ENCODE assay signal across 29 cellular contexts in the genomic region with DNA sequence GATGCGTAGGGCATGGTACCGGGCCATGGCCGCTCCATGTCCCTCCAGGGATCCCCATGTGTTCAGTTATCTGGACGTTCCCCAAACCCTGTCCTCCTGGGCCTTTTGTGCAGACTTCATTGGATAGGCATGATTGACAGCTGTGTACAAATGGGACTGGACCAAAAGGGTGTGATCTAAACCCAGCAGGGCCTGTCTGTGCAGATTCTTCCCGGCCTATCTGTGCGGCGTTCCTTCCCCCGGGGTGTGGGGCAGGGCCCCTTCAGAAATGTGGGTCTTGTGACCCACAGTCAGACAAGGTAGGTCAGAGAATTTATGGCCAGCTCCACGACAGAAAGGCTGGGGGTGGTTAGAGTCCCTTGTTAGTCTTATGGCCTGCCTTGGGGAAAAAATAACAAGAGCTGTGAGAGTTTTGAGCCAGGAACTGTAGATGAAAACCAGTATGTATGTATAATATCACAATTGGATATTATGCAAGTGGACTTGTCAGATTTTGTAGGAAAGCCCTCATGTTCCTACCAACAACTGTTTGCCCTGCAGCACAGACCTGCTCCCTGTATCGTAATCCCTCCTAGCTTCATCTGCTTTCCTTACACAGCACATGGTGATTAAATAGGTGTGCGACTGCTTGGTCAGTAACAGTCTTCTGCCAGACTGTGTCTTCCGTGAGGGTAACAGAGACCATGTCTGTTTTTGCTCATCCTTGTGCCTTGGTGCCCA. TPM values are rescaled to one million over a fixed set of nuclear protein-coding genes. Genes with fewer than 3 reads are reported as not detected.
DNase-seq lines count a peak whose midpoint lies in the region; ATAC-seq and TF ChIP-seq lines count a peak whose summit lies in the region.
"Had no signal": no experiment of that assay in that cellular context is flagged by ENCODE, and none has a peak within 500 bp of the region (broad histone marks: within the 10 kb centered on the region; RNA-seq: fewer than 3 reads in every experiment).

No MANE protein-coding gene starts in this region.

- H3K9ac ChIP-seq in endodermal cell (ENCODE audit: extremely low read depth, low read length, poor library complexity, severe bottlenecking), result no peak overlapping the region

- POLR2A ChIA-PET in activated CD8-positive, alpha-beta T cell treated with anti-CD3 and anti-CD28 coated beads, Interleukin-2, amount 10 ng/mL, durations not matched to agents 7 days and 5 days (lab: Charles Lee), result no interaction called here

- DNase-seq in natural killer cell, result no peak
- DNase-seq in natural killer cell treated with Interleukin-12 subunit alpha and Interleukin-12 subunit beta and Interleukin-15 and Interleukin-18, amount 100 ng/mL, for 72 hours (ENCODE audit: low spot score), result no peak
- no peak for DNase-seq in endodermal cell
- DNase-seq in lower lobe of right lung, result peak; percentile 20
- DNase-seq in SIG-M5 treated with dmso at 0.1 percent for 504 hours (lab: John Stamatoyannopoulos, UW; ENCODE audit: unreplicated experiment), result no peak
- no peak for DNase-seq in activated CD8-positive, alpha-beta T cell treated with anti-CD3 and anti-CD28 coated beads, Interleukin-2, amount 10 ng/mL, durations not matched to agents 7 days and 5 days
- DNase-seq in NCI-H1048 (lab: John Stamatoyannopoulos, UW), result no peak
- DNase-seq: activated B cell treated with CpG ODN at 0.5 μM for 24 hours; activated CD4-positive, alpha-beta T cell treated with anti-CD3 and anti-CD28 coated beads, Interleukin-2, amount 50 U/mL, for 48 hours; activated CD8-positive, alpha-beta memory T cell treated with anti-CD3 and anti-CD28 coated beads, Interleukin-2, amount 50 U/mL, for 4 hours; activated naive CD4-positive, alpha-beta T cell treated with anti-CD3 and anti-CD28 coated beads, Interleukin-2, amount 50 U/mL, for 16 hours; anterior cingulate cortex; CD8-positive, alpha-beta T cell; cortex of kidney; KG1; kidney; MG63; NCI-H1417; NCI-H2081; NCI-H2227 treated with DMSO at 0.1 percent for 48 hours; NCI-H69; occipital lobe; SIG-M5; stimulated activated naive CD4-positive, alpha-beta T cell treated with Interleukin-2 at 50 U/mL for 16 hours; SW 1271; T1000 had no signal

- H3K36me3 ChIP-seq in endodermal cell (ENCODE audit: control insufficient read depth, insufficient read depth, low read length) (peaks cover 49% of the 10 kb centered on the region), lower lobe of right lung (peaks cover 38% of the 10 kb centered on the region)

- H3K4me1 Mint-ChIP-seq in natural killer cell, result peaks cover 41 to 49% of the 10 kb centered on the region in 2 donors
- H3K4me1 Mint-ChIP-seq in natural killer cell treated with Interleukin-12 subunit alpha and Interleukin-12 subunit beta and Interleukin-15 and Interleukin-18, amount 100 ng/mL, for 72 hours (ENCODE audit: low read depth in 2 of 2), result peaks cover 10 to 43% of the 10 kb centered on the region in 2 donors
- H3K4me1 Mint-ChIP-seq in endodermal cell, result peaks cover 33% of the 10 kb centered on the region
- peaks cover 3% of the 10 kb centered on the region for H3K4me1 Mint-ChIP-seq in activated CD8-positive, alpha-beta T cell treated with anti-CD3 and anti-CD28 coated beads, Interleukin-2, amount 10 ng/mL, durations not matched to agents 7 days and 5 days (ENCODE audit: low read depth)

- intact Hi-C loops in natural killer cell (cut with micrococcal nuclease), result no loop called here
- intact Hi-C loops in lower lobe of right lung (cut with DNase I), result no loop called here

- CTCF ChIA-PET in activated CD8-positive, alpha-beta T cell treated with anti-CD3 and anti-CD28 coated beads, Interleukin-2, amount 10 ng/mL, durations not matched to agents 7 days and 5 days (lab: Charles Lee), result no interaction called here

- no peak overlapping the region for H3K4me3 ChIP-seq in endodermal cell (ENCODE audit: low read length)
- H3K4me3 ChIP-seq in lower lobe of right lung, result no peak overlapping the region
- H3K4me3 ChIP-seq: cardiac muscle cell, MG63 had no signal

- H3K36me3 Mint-ChIP-seq in natural killer cell (no peaks in the 10 kb centered on the region), endodermal cell (ENCODE audit: low read depth) (peaks cover 36% of the 10 kb centered on the region)
- H3K36me3 Mint-ChIP-seq in natural killer cell treated with Interleukin-12 subunit alpha and Interleukin-12 subunit beta and Interleukin-15 and Interleukin-18, amount 100 ng/mL, for 72 hours, result no peaks in the 10 kb centered on the region
- peaks cover 3% of the 10 kb centered on the region for H3K36me3 Mint-ChIP-seq in activated CD8-positive, alpha-beta T cell treated with anti-CD3 and anti-CD28 coated beads, Interleukin-2, amount 10 ng/mL, durations not matched to agents 7 days and 5 days (ENCODE audit: low read depth)

- H3K4me3 Mint-ChIP-seq in natural killer cell (no peak overlapping the region), endodermal cell (no peak overlapping the region)
- H3K4me3 Mint-ChIP-seq in natural killer cell treated with Interleukin-12 subunit alpha and Interleukin-12 subunit beta and Interleukin-15 and Interleukin-18, amount 100 ng/mL, for 72 hours, result no peak overlapping the region
- no peak overlapping the region for H3K4me3 Mint-ChIP-seq in activated CD8-positive, alpha-beta T cell treated with anti-CD3 and anti-CD28 coated beads, Interleukin-2, amount 10 ng/mL, durations not matched to agents 7 days and 5 days
- H3K4me3 Mint-ChIP-seq: activated B cell treated with CpG ODN at 0.5 μM for 24 hours; CD8-positive, alpha-beta T cell had no signal

- H3K9me3 ChIP-seq in endodermal cell (ENCODE audit: control insufficient read depth, low read length), result no peaks in the 10 kb centered on the region
- H3K9me3 ChIP-seq in lower lobe of right lung, result no peaks in the 10 kb centered on the region
- H3K9me3 ChIP-seq: MG63 had no signal

- H3K9me3 Mint-ChIP-seq in natural killer cell, result no peaks in the 10 kb centered on the region
- no peaks in the 10 kb centered on the region for H3K9me3 Mint-ChIP-seq in natural killer cell treated with Interleukin-12 subunit alpha and Interleukin-12 subunit beta and Interleukin-15 and Interleukin-18, amount 100 ng/mL, for 72 hours
- H3K9me3 Mint-ChIP-seq in endodermal cell, result no peaks in the 10 kb centered on the region
- no peaks in the 10 kb centered on the region for H3K9me3 Mint-ChIP-seq in activated CD8-positive, alpha-beta T cell treated with anti-CD3 and anti-CD28 coated beads, Interleukin-2, amount 10 ng/mL, durations not matched to agents 7 days and 5 days (ENCODE audit: insufficient read depth)
- H3K9me3 Mint-ChIP-seq: activated B cell treated with CpG ODN at 0.5 μM for 24 hours; CD8-positive, alpha-beta T cell had no signal

- 88 to 94% methylated on average over 11 to 12 of the region's 12 CpGs for WGBS in endodermal cell (ENCODE audit: insufficient coverage in 1 of 2, insufficient read length in 1 of 2), 2 experiments

- H3K27ac Mint-ChIP-seq in natural killer cell (peak overlapping the region; percentile 1 to 14), endodermal cell (peak overlapping the region; percentile 67)
- H3K27ac Mint-ChIP-seq in natural killer cell treated with Interleukin-12 subunit alpha and Interleukin-12 subunit beta and Interleukin-15 and Interleukin-18, amount 100 ng/mL, for 72 hours, result no peak overlapping the region
- no peak overlapping the region for H3K27ac Mint-ChIP-seq in activated CD8-positive, alpha-beta T cell treated with anti-CD3 and anti-CD28 coated beads, Interleukin-2, amount 10 ng/mL, durations not matched to agents 7 days and 5 days
- H3K27ac Mint-ChIP-seq: activated B cell treated with CpG ODN at 0.5 μM for 24 hours; CD8-positive, alpha-beta T cell had no signal

- peaks cover 15% of the 10 kb centered on the region for H3K4me1 ChIP-seq in endodermal cell (ENCODE audit: control insufficient read depth, insufficient read depth, low read length)
- peaks cover 17% of the 10 kb centered on the region for H3K4me1 ChIP-seq in lower lobe of right lung

- H3K27me3 ChIP-seq in endodermal cell (ENCODE audit: control insufficient read depth, insufficient read depth, low read length, poor library complexity, severe bottlenecking) (no peaks in the 10 kb centered on the region), lower lobe of right lung (ENCODE audit: low read depth) (no peaks in the 10 kb centered on the region)
- H3K27me3 ChIP-seq: cardiac muscle cell, MG63 had no signal

- TF ChIP-seq CTCF in natural killer cell (IDR thresholded peaks at IDR 0.05) (no peak), endodermal cell (conservative IDR thresholded peaks at IDR 0.05) (no peak), lower lobe of right lung (IDR thresholded peaks at IDR 0.05) (no peak)

- H3K27me3 Mint-ChIP-seq in natural killer cell (ENCODE audit: low read depth in 2 of 2) (no peaks in the 10 kb centered on the region), endodermal cell (ENCODE audit: insufficient read depth) (no peaks in the 10 kb centered on the region)
- no peaks in the 10 kb centered on the region for H3K27me3 Mint-ChIP-seq in natural killer cell treated with Interleukin-12 subunit alpha and Interleukin-12 subunit beta and Interleukin-15 and Interleukin-18, amount 100 ng/mL, for 72 hours
- H3K27me3 Mint-ChIP-seq in activated CD8-positive, alpha-beta T cell treated with anti-CD3 and anti-CD28 coated beads, Interleukin-2, amount 10 ng/mL, durations not matched to agents 7 days and 5 days (ENCODE audit: low read depth), result no peaks in the 10 kb centered on the region
- H3K27me3 Mint-ChIP-seq: activated B cell treated with CpG ODN at 0.5 μM for 24 hours had no signal

- ATAC-seq in natural killer cell, result no peak
- ATAC-seq in natural killer cell treated with Interleukin-12 subunit alpha and Interleukin-12 subunit beta and Interleukin-15 and Interleukin-18, amount 100 ng/mL, for 72 hours, result no peak
- ATAC-seq in lower lobe of right lung, result no peak
- ATAC-seq in activated CD8-positive, alpha-beta T cell treated with anti-CD3 and anti-CD28 coated beads, Interleukin-2, amount 10 ng/mL, durations not matched to agents 7 days and 5 days, result no peak
- no peak for ATAC-seq in HG03460 (IDR thresholded peaks at IDR 0.05; ENCODE audit: unreplicated experiment)
- ATAC-seq: CD8-positive, alpha-beta T cell; Panc1 had no signal

- H3K27ac ChIP-seq in endodermal cell (ENCODE audit: low read depth, low read length), result no peak overlapping the region
- no peak overlapping the region for H3K27ac ChIP-seq in lower lobe of right lung
- H3K27ac ChIP-seq: cardiac muscle cell had no signal

RNA-seq across cellular contexts. Expression of gene AP2A2, which starts 31.7 kb away (rescaled TPM):
- total RNA-seq in natural killer cell (100 to 1,000 TPM in 1 of 3 donors, 10 to 100 TPM in 2; 57.2 to 120 (median 82.9) TPM), endodermal cell (10 to 100 TPM; 79.4 to 97.7 TPM), lower lobe of right lung (130 TPM)
- total RNA-seq in natural killer cell treated with Interleukin-12 subunit alpha and Interleukin-12 subunit beta and Interleukin-15 and Interleukin-18, amount 100 ng/mL, for 72 hours, result 10 to 100 TPM; 51.6 to 75.1 TPM
- 62.5 TPM for polyA plus RNA-seq in endodermal cell (2013, experiment 1 of 2)
- polyA plus RNA-seq in endodermal cell (2013, experiment 2 of 2), result 49.7 TPM
- 10 to 100 TPM; 40.1 to 54.0 TPM for total RNA-seq in activated CD8-positive, alpha-beta T cell treated with anti-CD3 and anti-CD28 coated beads, Interleukin-2, amount 10 ng/mL, durations not matched to agents 7 days and 5 days

RNA-seq across cellular contexts. Expression of gene CHID1, which starts 46.8 kb away (rescaled TPM):
- total RNA-seq in natural killer cell (10 to 100 TPM; 32.6 to 40.3 (median 33.2) TPM), endodermal cell (10 to 100 TPM; 82.0 to 83.5 TPM), lower lobe of right lung (65.0 TPM)
- total RNA-seq in natural killer cell treated with Interleukin-12 subunit alpha and Interleukin-12 subunit beta and Interleukin-15 and Interleukin-18, amount 100 ng/mL, for 72 hours, result 100 to 1,000 TPM in 1 of 2 donors, 10 to 100 TPM in 1; 64.8 to 115 TPM
- 63.9 TPM for polyA plus RNA-seq in endodermal cell (2013, experiment 1 of 2)
- polyA plus RNA-seq in endodermal cell (2013, experiment 2 of 2), result 63.6 TPM
- 10 to 100 TPM; 46.1 to 48.4 TPM for total RNA-seq in activated CD8-positive, alpha-beta T cell treated with anti-CD3 and anti-CD28 coated beads, Interleukin-2, amount 10 ng/mL, durations not matched to agents 7 days and 5 days

Comparison
In these comparisons a context has a peak if more than half of its experiments do, and no peak if none do; other contexts are left out.
1. H3K27ac Mint-ChIP-seq: peak in natural killer cell (2 of 2) and endodermal cell (single experiment); none in natural killer cell treated with Interleukin-12 subunit alpha and Interleukin-12 subunit beta and Interleukin-15 and Interleukin-18, amount 100 ng/mL, for 72 hours (0 of 2) and activated CD8-positive, alpha-beta T cell treated with anti-CD3 and anti-CD28 coated beads, Interleukin-2, amount 10 ng/mL, durations not matched to agents 7 days and 5 days (single experiment).